In genomic region chr21:32653326-32653901, GRCh38 we compare ENCODE assay signal across 8 cellular contexts. TPM values are rescaled to one million over a fixed set of nuclear protein-coding genes. Genes with fewer than 3 reads are reported as not detected.
DNase-seq lines count a peak whose midpoint lies in the region; ATAC-seq, FAIRE-seq and TF ChIP-seq lines count a peak whose summit lies in the region.

No MANE protein-coding gene starts in this region.

- no peak overlapping the region for H3K4me2 ChIP-seq in OCI-LY3 (ENCODE audit: low read length)

- no peaks in the 10 kb centered on the region for H3K79me2 ChIP-seq in OCI-LY3 (ENCODE audit: low read length)

- H3K27ac ChIP-seq in OCI-LY3 (ENCODE audit: low read length) = no peak overlapping the region

- peak; percentile 65 for TF ChIP-seq CTCF in OCI-LY3 (IDR thresholded peaks at IDR 0.05; ENCODE audit: low read depth, low read length)
- peak; percentile 73 for TF ChIP-seq CTCF in bronchial epithelial cell (IDR thresholded peaks at IDR 0.05; ENCODE audit: insufficient read depth, low read length, severe bottlenecking)

- intact Hi-C loops in posterior cingulate gyrus (cut with DNase I) = loop anchor here (5.0 kb wide), 1 partner anchor 174 kb away; no protein-coding TSS in a partner anchor

- peaks cover 1 to 9% (median 7%) of the 10 kb centered on the region in 7 donors for H3K9me3 Mint-ChIP-seq in naive B cell

- H3K4me3 ChIP-seq in OCI-LY3 (ENCODE audit: low read length) (no peak overlapping the region), bronchial epithelial cell (ENCODE audit: low read depth, low read length) (no peak overlapping the region)

- H2AFZ ChIP-seq in OCI-LY3 (ENCODE audit: low read depth, low read length) = no peak overlapping the region

- peaks cover 10 to 23% of the 10 kb centered on the region in 2 donors for H3K36me3 Mint-ChIP-seq in naive B cell

- H3K27ac Mint-ChIP-seq in naive B cell = peak overlapping the region in 1 of 6 donors; percentile 15

- H3K27me3 ChIP-seq in OCI-LY3 (ENCODE audit: low read depth, low read length) (no peaks in the 10 kb centered on the region), bronchial epithelial cell (ENCODE audit: control insufficient read depth, insufficient read depth, low read length) (no peaks in the 10 kb centered on the region)

- H3K4me3 Mint-ChIP-seq in naive B cell = no peak overlapping the region

- no peaks in the 10 kb centered on the region for H3K4me1 Mint-ChIP-seq in naive B cell

- H3K9ac ChIP-seq in OCI-LY3 (ENCODE audit: low read length) = no peak overlapping the region

- FAIRE-seq in bronchial epithelial cell (lab: Jason Lieb, UNC) = no peak

- H3K27me3 Mint-ChIP-seq in naive B cell = no peaks in the 10 kb centered on the region

- H3K4me1 ChIP-seq in OCI-LY3 (ENCODE audit: low read length) = no peaks in the 10 kb centered on the region

- H4K20me1 ChIP-seq in OCI-LY3 (ENCODE audit: insufficient read depth, low read length) = no peaks in the 10 kb centered on the region

- H3K9me3 ChIP-seq in OCI-LY3 (ENCODE audit: insufficient read depth, low read length) = no peaks in the 10 kb centered on the region

- DNase-seq in DMS 273 (lab: John Stamatoyannopoulos, UW; ENCODE audit: unreplicated experiment) (peak; percentile 50), DMS 273 treated with DMSO at 0.1 percent for 48 hours (lab: John Stamatoyannopoulos, UW) (no peak), HCEC 1CT (peak; percentile 23), bronchial epithelial cell (ENCODE audit: low read depth) (peak; percentile 31), naive B cell (peak; percentile 32), KG1 (lab: John Stamatoyannopoulos, UW) (no peak), posterior cingulate gyrus (no peak)

- H3K36me3 ChIP-seq in OCI-LY3 (replicated peaks; ENCODE audit: low read depth, low read length) (no peaks in the 10 kb centered on the region), bronchial epithelial cell (ENCODE audit: control insufficient read depth, insufficient read depth, low read length) (no peaks in the 10 kb centered on the region)

- peak; percentile 52 to 74 for ATAC-seq in naive B cell (ENCODE audit: low read depth in 2 of 2)

RNA-seq across cellular contexts. Expression of gene CFAP298, which starts 41.2 kb away (rescaled TPM):
- 37.6 and 39.9 TPM in 2 replicates for total RNA-seq in bronchial epithelial cell
- polyA plus RNA-seq in naive B cell (ENCODE audit: low read depth in 6 of 6) = 10 to 100 TPM; 54.8 to 65.4 (median 57.6) TPM

Comparison
In these comparisons a context has a peak if more than half of its experiments do, and no peak if none do; other contexts are left out.
1. DNase-seq: peak in DMS 273 (single experiment), HCEC 1CT (single experiment), bronchial epithelial cell (single experiment) and naive B cell (single experiment); none in DMS 273 treated with DMSO at 0.1 percent for 48 hours (single experiment), KG1 (single experiment) and posterior cingulate gyrus (0 of 10).